39 cellular contexts compared by ENCODE assay signal in the genomic region with DNA sequence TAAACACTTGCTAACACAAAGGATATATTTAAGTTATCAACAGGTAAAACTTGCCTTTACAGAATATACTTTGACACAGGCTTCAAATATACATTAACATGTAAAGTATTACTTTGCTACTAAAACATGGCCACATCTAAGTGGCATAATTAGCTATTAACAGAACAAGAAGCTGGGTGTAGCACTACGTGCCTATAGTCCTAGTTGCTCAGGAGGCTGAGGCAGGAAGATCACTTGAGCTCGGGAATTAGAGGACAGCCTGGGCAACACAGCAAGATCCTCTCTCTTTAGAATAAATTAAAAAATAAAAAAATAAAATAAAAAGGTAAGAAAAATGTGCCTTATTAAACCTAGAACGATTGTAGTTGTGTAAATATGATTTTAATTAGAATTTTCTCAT.
"Had no signal": no experiment of that assay in that cellular context is flagged by ENCODE, and none has a peak within 500 bp of the region (broad histone marks: within the 10 kb centered on the region; RNA-seq: fewer than 3 reads in every experiment).

No MANE protein-coding gene starts in this region.

- FAIRE-seq: bronchial epithelial cell, TTC549 had no signal

- H3K9me3 ChIP-seq: ascending aorta had no signal

- H3K4me3 ChIP-seq: ascending aorta, cardiac muscle cell had no signal

- H3K27me3 Mint-ChIP-seq: activated CD4-positive, alpha-beta memory T cell treated with anti-CD3 and anti-CD28 coated beads, Interleukin-2, amount 10 ng/mL, durations not matched to agents 7 days and 5 days; activated CD4-positive, alpha-beta T cell treated with anti-CD3 and anti-CD28 coated beads for 36 hours; activated CD4-positive, alpha-beta T cell treated with anti-CD3 and anti-CD28 coated beads, Interleukin-2, amount 10 ng/mL, durations not matched to agents 7 days and 5 days; activated CD8-positive, alpha-beta memory T cell treated with anti-CD3 and anti-CD28 coated beads, Interleukin-2, amount 10 ng/mL, durations not matched to agents 7 days and 5 days; activated naive CD4-positive, alpha-beta T cell treated with anti-CD3 and anti-CD28 coated beads, Interleukin-2, amount 10 ng/mL, durations not matched to agents 7 days and 5 days; activated naive CD4-positive, alpha-beta T cell treated with anti-CD3 and anti-CD28 coated beads, Interleukin-2, amount 50 U/mL, for 24 hours; activated naive CD8-positive, alpha-beta T cell; activated naive CD8-positive, alpha-beta T cell treated with anti-CD3 and anti-CD28 coated beads, Interleukin-2, amount 10 ng/mL, durations not matched to agents 7 days and 5 days; activated naive CD8-positive, alpha-beta T cell treated with anti-CD3 and anti-CD28 coated beads, Interleukin-2, amount 50 U/mL, for 24 hours; activated T-cell treated with anti-CD3 and anti-CD28 coated beads, Interleukin-2, amount 50 U/mL, for 24 hours; brain; central memory CD8-positive, alpha-beta T cell had no signal

- H3K9me3 Mint-ChIP-seq: activated CD4-positive, alpha-beta memory T cell treated with anti-CD3 and anti-CD28 coated beads, Interleukin-2, amount 10 ng/mL, durations not matched to agents 7 days and 5 days; activated CD4-positive, alpha-beta T cell treated with anti-CD3 and anti-CD28 coated beads, Interleukin-2, amount 10 ng/mL, durations not matched to agents 7 days and 5 days; activated naive CD4-positive, alpha-beta T cell treated with anti-CD3 and anti-CD28 coated beads, Interleukin-2, amount 10 ng/mL, durations not matched to agents 7 days and 5 days; activated naive CD4-positive, alpha-beta T cell treated with anti-CD3 and anti-CD28 coated beads, Interleukin-2, amount 50 U/mL, for 24 hours; activated naive CD8-positive, alpha-beta T cell treated with anti-CD3 and anti-CD28 coated beads, Interleukin-2, amount 10 ng/mL, durations not matched to agents 7 days and 5 days; activated naive CD8-positive, alpha-beta T cell treated with anti-CD3 and anti-CD28 coated beads, Interleukin-2, amount 50 U/mL, for 24 hours; activated T-cell treated with anti-CD3 and anti-CD28 coated beads, Interleukin-2, amount 50 U/mL, for 24 hours; activated T-helper 2 cell treated with anti-CD3 and anti-CD28 coated beads, Interferon-gamma antibody, Interleukin-2, Interleukin-4, amounts not matched to agents 10 μg/mL and 5 μg/mL and 100 μg/mL, durations not matched to agents 14 hours and 24 hours and 36 hours; brain; central memory CD8-positive, alpha-beta T cell; T-helper 1 cell treated with Interleukin-12 subunit alpha and Interleukin-12 subunit beta and Interleukin-4 antibody, amounts not matched to agents 30 μg/mL and 1 μg/mL, for 36 hours; T-helper 2 cell treated with Interferon-gamma antibody and Interleukin-4, amounts not matched to agents 5 μg/mL and 100 μg/mL, for 36 hours had no signal

- H3K27ac ChIP-seq: ascending aorta, cardiac muscle cell, VCaP had no signal

- H3K4me3 Mint-ChIP-seq: activated CD4-positive, alpha-beta memory T cell treated with anti-CD3 and anti-CD28 coated beads, Interleukin-2, amount 10 ng/mL, durations not matched to agents 7 days and 5 days; activated CD4-positive, alpha-beta T cell treated with anti-CD3 and anti-CD28 coated beads for 36 hours; activated CD4-positive, alpha-beta T cell treated with anti-CD3 and anti-CD28 coated beads, Interleukin-2, amount 10 ng/mL, durations not matched to agents 7 days and 5 days; activated CD8-positive, alpha-beta memory T cell treated with anti-CD3 and anti-CD28 coated beads, Interleukin-2, amount 10 ng/mL, durations not matched to agents 7 days and 5 days; activated CD8-positive, alpha-beta T cell treated with anti-CD3 and anti-CD28 coated beads, Interleukin-2, amount 10 ng/mL, durations not matched to agents 7 days and 5 days; activated naive CD4-positive, alpha-beta T cell treated with anti-CD3 and anti-CD28 coated beads, Interleukin-2, amount 10 ng/mL, durations not matched to agents 7 days and 5 days; activated naive CD4-positive, alpha-beta T cell treated with anti-CD3 and anti-CD28 coated beads, Interleukin-2, amount 50 U/mL, for 24 hours; activated naive CD8-positive, alpha-beta T cell; activated naive CD8-positive, alpha-beta T cell treated with anti-CD3 and anti-CD28 coated beads, Interleukin-2, amount 10 ng/mL, durations not matched to agents 7 days and 5 days; activated naive CD8-positive, alpha-beta T cell treated with anti-CD3 and anti-CD28 coated beads, Interleukin-2, amount 50 U/mL, for 24 hours; activated T-cell treated with anti-CD3 and anti-CD28 coated beads, Interleukin-2, amount 50 U/mL, for 24 hours; brain; central memory CD8-positive, alpha-beta T cell; T-helper 1 cell treated with Interleukin-12 subunit alpha and Interleukin-12 subunit beta and Interleukin-4 antibody, amounts not matched to agents 30 μg/mL and 1 μg/mL, for 36 hours; T-helper 2 cell treated with Interferon-gamma antibody and Interleukin-4, amounts not matched to agents 5 μg/mL and 100 μg/mL, for 36 hours had no signal

- H3K36me3 ChIP-seq: ascending aorta had no signal

- ATAC-seq: activated CD4-positive, alpha-beta T cell treated with anti-CD3 and anti-CD28 coated beads for 36 hours; activated CD4-positive, CD25-positive, alpha-beta regulatory T cell treated with anti-CD3 and anti-CD28 coated beads, Interleukin-2, amount 50 U/mL, for 24 hours; activated CD8-positive, alpha-beta memory T cell treated with anti-CD3 and anti-CD28 coated beads, Interleukin-2, amount 10 ng/mL, durations not matched to agents 7 days and 5 days; activated CD8-positive, alpha-beta T cell treated with anti-CD3 and anti-CD28 coated beads, Interleukin-2, amount 10 ng/mL, durations not matched to agents 7 days and 5 days; activated naive CD8-positive, alpha-beta T cell treated with anti-CD3 and anti-CD28 coated beads, Interleukin-2, amount 50 U/mL, for 24 hours had no signal

- H3K27ac Mint-ChIP-seq: activated CD4-positive, alpha-beta memory T cell treated with anti-CD3 and anti-CD28 coated beads, Interleukin-2, amount 10 ng/mL, durations not matched to agents 7 days and 5 days; activated CD4-positive, alpha-beta T cell treated with anti-CD3 and anti-CD28 coated beads for 36 hours; activated CD4-positive, alpha-beta T cell treated with anti-CD3 and anti-CD28 coated beads, Interleukin-2, amount 10 ng/mL, durations not matched to agents 7 days and 5 days; activated CD8-positive, alpha-beta memory T cell treated with anti-CD3 and anti-CD28 coated beads, Interleukin-2, amount 10 ng/mL, durations not matched to agents 7 days and 5 days; activated CD8-positive, alpha-beta T cell treated with anti-CD3 and anti-CD28 coated beads, Interleukin-2, amount 10 ng/mL, durations not matched to agents 7 days and 5 days; activated naive CD4-positive, alpha-beta T cell treated with anti-CD3 and anti-CD28 coated beads, Interleukin-2, amount 10 ng/mL, durations not matched to agents 7 days and 5 days; activated naive CD4-positive, alpha-beta T cell treated with anti-CD3 and anti-CD28 coated beads, Interleukin-2, amount 50 U/mL, for 24 hours; activated naive CD8-positive, alpha-beta T cell; activated naive CD8-positive, alpha-beta T cell treated with anti-CD3 and anti-CD28 coated beads, Interleukin-2, amount 10 ng/mL, durations not matched to agents 7 days and 5 days; activated naive CD8-positive, alpha-beta T cell treated with anti-CD3 and anti-CD28 coated beads, Interleukin-2, amount 50 U/mL, for 24 hours; activated T-cell treated with anti-CD3 and anti-CD28 coated beads, Interleukin-2, amount 50 U/mL, for 24 hours; activated T-helper 2 cell treated with anti-CD3 and anti-CD28 coated beads, Interferon-gamma antibody, Interleukin-2, Interleukin-4, amounts not matched to agents 10 μg/mL and 5 μg/mL and 100 μg/mL, durations not matched to agents 14 hours and 24 hours and 36 hours; brain; T-helper 1 cell treated with Interleukin-12 subunit alpha and Interleukin-12 subunit beta and Interleukin-4 antibody, amounts not matched to agents 30 μg/mL and 1 μg/mL, for 36 hours; T-helper 2 cell treated with Interferon-gamma antibody and Interleukin-4, amounts not matched to agents 5 μg/mL and 100 μg/mL, for 36 hours had no signal

- H3K27me3 ChIP-seq: ascending aorta, cardiac muscle cell had no signal

- DNase-seq: activated CD4-positive, alpha-beta memory T cell treated with anti-CD3 and anti-CD28 coated beads, Interleukin-2, amount 10 ng/mL, durations not matched to agents 7 days and 5 days; activated CD4-positive, alpha-beta T cell treated with anti-CD3 and anti-CD28 coated beads for 1 hour; activated CD4-positive, alpha-beta T cell treated with anti-CD3 and anti-CD28 coated beads for 36 hours; activated CD4-positive, alpha-beta T cell treated with anti-CD3 and anti-CD28 coated beads for 48 hours; activated CD4-positive, alpha-beta T cell treated with anti-CD3 and anti-CD28 coated beads, Interleukin-2, amount 10 ng/mL, durations not matched to agents 7 days and 5 days; activated CD4-positive, alpha-beta T cell treated with anti-CD3 and anti-CD28 coated beads, Interleukin-2, amount 50 U/mL, for 48 hours; activated CD4-positive, CD25-positive, alpha-beta regulatory T cell; activated CD8-positive, alpha-beta memory T cell treated with anti-CD3 and anti-CD28 coated beads for 24 hours; activated CD8-positive, alpha-beta memory T cell treated with anti-CD3 and anti-CD28 coated beads, Interleukin-2, amount 10 ng/mL, durations not matched to agents 7 days and 5 days; activated CD8-positive, alpha-beta memory T cell treated with anti-CD3 and anti-CD28 coated beads, Interleukin-2, amount 50 U/mL, for 48 hours; activated CD8-positive, alpha-beta T cell treated with anti-CD3 and anti-CD28 coated beads, Interleukin-2, amount 10 ng/mL, durations not matched to agents 7 days and 5 days; activated effector memory CD4-positive, alpha-beta T cell treated with Interleukin-2 at 50 U/mL for 16 hours; activated gamma-delta T cell; activated naive CD4-positive, alpha-beta T cell treated with anti-CD3 and anti-CD28 coated beads, Interleukin-2, amount 10 ng/mL, durations not matched to agents 7 days and 5 days; activated naive CD4-positive, alpha-beta T cell treated with Interleukin-2 at 50 U/mL for 16 hours; activated naive CD8-positive, alpha-beta T cell treated with anti-CD3 and anti-CD28 coated beads, Interleukin-2, amount 10 ng/mL, durations not matched to agents 7 days and 5 days; activated naive CD8-positive, alpha-beta T cell treated with anti-CD3 and anti-CD28 coated beads, Interleukin-2, amount 50 U/mL, for 24 hours; activated T-cell treated with anti-CD3 and anti-CD28 coated beads, Interleukin-2, amount 50 U/mL, for 24 hours; activated T-cell treated with anti-CD3 and anti-CD28 coated beads, Interleukin-2, amount 50 U/mL, for 48 hours; amygdala; anterior cingulate cortex; caudate nucleus; cerebellar nuclear complex; T-helper 1 cell; T-helper 2 cell; T-helper 9 cell had no signal

- H3K4me1 Mint-ChIP-seq: activated naive CD4-positive, alpha-beta T cell treated with anti-CD3 and anti-CD28 coated beads, Interleukin-2, amount 10 ng/mL, durations not matched to agents 7 days and 5 days; activated naive CD4-positive, alpha-beta T cell treated with anti-CD3 and anti-CD28 coated beads, Interleukin-2, amount 50 U/mL, for 24 hours; activated naive CD8-positive, alpha-beta T cell treated with anti-CD3 and anti-CD28 coated beads, Interleukin-2, amount 10 ng/mL, durations not matched to agents 7 days and 5 days had no signal
